In the genomic region with DNA sequence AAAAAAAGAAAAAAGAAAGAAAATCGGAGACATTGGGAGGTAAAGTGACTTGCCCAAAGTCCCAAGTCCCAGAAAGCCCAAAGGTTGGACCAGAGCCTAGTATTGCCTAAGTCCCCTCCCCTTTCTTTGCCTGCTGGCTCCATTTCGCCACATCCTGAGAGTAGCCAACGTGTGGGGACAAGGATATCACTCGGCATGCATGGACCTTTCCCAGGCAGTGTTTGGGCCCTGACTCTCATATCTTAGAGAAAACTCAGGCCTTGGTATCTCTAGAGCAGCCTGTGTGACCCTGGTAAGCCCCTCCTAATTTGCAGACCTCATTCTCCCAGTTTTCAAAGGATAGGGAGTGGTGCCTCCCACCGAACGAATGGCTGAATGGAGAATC, we compare ENCODE assay signal across 17 cellular contexts.
DNase-seq lines count a peak whose midpoint lies in the region; ATAC-seq and TF ChIP-seq lines count a peak whose summit lies in the region.
"Had no signal": no experiment of that assay in that cellular context is flagged by ENCODE, and none has a peak within 500 bp of the region (broad histone marks: within the 10 kb centered on the region; RNA-seq: fewer than 3 reads in every experiment).

No MANE protein-coding gene starts in this region.

- no peaks in the 10 kb centered on the region for H3K9me3 ChIP-seq in left ventricle myocardium inferior (replicated peaks)
- no peaks in the 10 kb centered on the region for H3K9me3 ChIP-seq in osteoblast (ENCODE audit: low read depth, low read length)
- H3K9me3 ChIP-seq in tibial nerve: no peaks in the 10 kb centered on the region

- H3K27me3 ChIP-seq in left ventricle myocardium inferior (ENCODE audit: low read depth) (no peaks in the 10 kb centered on the region), osteoblast (ENCODE audit: insufficient read depth, low read length) (peaks cover 2% of the 10 kb centered on the region), tibial nerve (no peaks in the 10 kb centered on the region)

- no peak for ATAC-seq in esophagus mucosa

- H3K36me3 ChIP-seq in left ventricle myocardium inferior (no peaks in the 10 kb centered on the region), osteoblast (ENCODE audit: insufficient read depth, low read length) (no peaks in the 10 kb centered on the region), tibial nerve (no peaks in the 10 kb centered on the region)

- WGBS in tibial nerve, 2 donors: 56 to 75% methylated on average over 6 of the region's 6 CpGs

- H3K4me1 ChIP-seq in left ventricle myocardium inferior: peaks cover 54% of the 10 kb centered on the region
- no peaks in the 10 kb centered on the region for H3K4me1 ChIP-seq in osteoblast (ENCODE audit: insufficient read depth, low read length)
- peaks cover 0 to 46% (median 22%) of the 10 kb centered on the region in 4 donors for H3K4me1 ChIP-seq in tibial nerve

- no peak overlapping the region for H3K4me3 ChIP-seq in left ventricle myocardium inferior
- no peak overlapping the region for H3K4me3 ChIP-seq in osteoblast (ENCODE audit: insufficient read depth, low read length)
- H3K4me3 ChIP-seq in tibial nerve: no peak overlapping the region

- intact Hi-C loops in left ventricle myocardium inferior (cut with micrococcal nuclease): no loop called here

- no peak overlapping the region for H2AFZ ChIP-seq in osteoblast (ENCODE audit: low read length)

- TF ChIP-seq EP300 in tibial nerve (IDR thresholded peaks at IDR 0.05): no peak

- DNase-seq in SKM-1 (lab: John Stamatoyannopoulos, UW; ENCODE audit: unreplicated experiment) (peak; percentile 18), SKM-1 treated with dmso at 0.1 percent for 144 hours (lab: John Stamatoyannopoulos, UW; ENCODE audit: unreplicated experiment) (no peak), left ventricle myocardium inferior (no peak), osteoblast (ENCODE audit: insufficient read length, low spot score, missing footprints) (peak; percentile 68), tibial nerve (ENCODE audit: low spot score in 2 of 2) (no peak), GOT3 (lab: John Stamatoyannopoulos, UW) (no peak)
- no peak for DNase-seq in activated effector memory CD4-positive, alpha-beta T cell treated with Interleukin-2 at 50 U/mL for 16 hours
- DNase-seq: activated CD4-positive, alpha-beta T cell treated with anti-CD3 and anti-CD28 coated beads for 48 hours; activated T-cell treated with anti-CD3 and anti-CD28 coated beads, Interleukin-2, amount 50 U/mL, for 24 hours; CD4-positive, alpha-beta memory T cell; cortex of kidney; EL; H7; NK-92 treated with Interleukin-12 subunit alpha and Interleukin-12 subunit beta, amount 100 ng/mL, for 24 hours; stimulated activated CD4-positive, alpha-beta T cell treated with anti-CD3 and anti-CD28 coated beads, Interleukin-12 subunit alpha, Interleukin-12 subunit beta, amount 100 ng/mL, for 4 hours; T1000 had no signal

- peak overlapping the region; percentile 54 for H3K27ac ChIP-seq in left ventricle myocardium inferior (replicated peaks)
- no peak overlapping the region for H3K27ac ChIP-seq in osteoblast (ENCODE audit: low read depth, low read length)
- peak overlapping the region in 3 of 4 donors; percentile 26 to 68 (median 62) for H3K27ac ChIP-seq in tibial nerve

- no peak for TF ChIP-seq CTCF in left ventricle myocardium inferior (IDR thresholded peaks at IDR 0.05; ENCODE audit: borderline replicate concordance)
- no peak for TF ChIP-seq CTCF in osteoblast (IDR thresholded peaks at IDR 0.05; ENCODE audit: extremely low read depth, low read depth, low read length)
- TF ChIP-seq CTCF in tibial nerve (IDR thresholded peaks at IDR 0.05): no peak

- no peak for TF ChIP-seq POLR2A in tibial nerve (IDR thresholded peaks at IDR 0.05)

- no peak overlapping the region for H3K4me2 ChIP-seq in osteoblast (ENCODE audit: insufficient read depth, low read length)

- H4K20me1 ChIP-seq in osteoblast (ENCODE audit: insufficient read depth, low read length): no peaks in the 10 kb centered on the region

- no peaks in the 10 kb centered on the region for H3K79me2 ChIP-seq in osteoblast (ENCODE audit: insufficient read depth, low read length)

Comparison
In these comparisons a context has a peak if more than half of its experiments do, and no peak if none do; other contexts are left out.
1. DNase-seq: peak in SKM-1 (single experiment) and osteoblast (single experiment); none in SKM-1 treated with dmso at 0.1 percent for 144 hours (single experiment), left ventricle myocardium inferior (single experiment), tibial nerve (0 of 2), GOT3 (single experiment) and activated effector memory CD4-positive, alpha-beta T cell treated with Interleukin-2 at 50 U/mL for 16 hours (single experiment).